ENCODE assay signal across 8 cellular contexts in genomic region chr11:7098235-7098832, GRCh38. TPM values are rescaled to one million over a fixed set of nuclear protein-coding genes. Genes with fewer than 3 reads are reported as not detected.
DNase-seq lines count a peak whose midpoint lies in the region; TF ChIP-seq lines count a peak whose summit lies in the region.
"Had no signal": no experiment of that assay in that cellular context is flagged by ENCODE, and none has a peak within 500 bp of the region (broad histone marks: within the 10 kb centered on the region; RNA-seq: fewer than 3 reads in every experiment).

No MANE protein-coding gene starts in this region.

- peak; percentile 67 for TF ChIP-seq CTCF in nephron progenitor cell (IDR thresholded peaks at IDR 0.05)

- H3K9me3 ChIP-seq in GM23248 (ENCODE audit: low read depth) = no peaks in the 10 kb centered on the region
- no peaks in the 10 kb centered on the region for H3K9me3 ChIP-seq in SK-N-MC (ENCODE audit: low read depth, low read length)

- H3K27ac Mint-ChIP-seq in nephron progenitor cell = no peak overlapping the region
- H3K27ac Mint-ChIP-seq: activated naive CD4-positive, alpha-beta T cell treated with anti-CD3 and anti-CD28 coated beads, Interleukin-2, amount 50 U/mL, for 24 hours had no signal

- no peaks in the 10 kb centered on the region for H3K4me1 Mint-ChIP-seq in nephron progenitor cell
- H3K4me1 Mint-ChIP-seq: activated naive CD4-positive, alpha-beta T cell treated with anti-CD3 and anti-CD28 coated beads, Interleukin-2, amount 50 U/mL, for 24 hours had no signal

- peaks cover 24% of the 10 kb centered on the region; the same call in 1 of the 2 replicates for H3K27me3 ChIP-seq in GM23248 (replicated peaks; ENCODE audit: insufficient read depth)

- H3K4me3 ChIP-seq in GM23248 (no peak overlapping the region), SK-N-MC (no peak overlapping the region)

- in situ Hi-C loops in GM23248 (cut with MboI) = loop anchor here (10.0 kb wide), 1 partner anchor 596 kb away; no protein-coding TSS in a partner anchor

- H3K9me2 ChIP-seq in GM23248 (ENCODE audit: insufficient read depth) = no peaks in the 10 kb centered on the region

- H3K27ac ChIP-seq in GM23248 (no peak overlapping the region), SK-N-MC (no peak overlapping the region)

- H3K27me3 Mint-ChIP-seq in nephron progenitor cell (ENCODE audit: low read depth, poor library complexity) = peaks cover 39% of the 10 kb centered on the region

- 0% methylated on average over 2 of the region's 2 CpGs for WGBS in GM23248 (ENCODE audit: low coverage in 1 of 2, low lambda C conversion rate in 2 of 2, missing lambda C conversion rate in 2 of 2), 2 experiments

- no peaks in the 10 kb centered on the region for H3K36me3 Mint-ChIP-seq in nephron progenitor cell (ENCODE audit: low read depth)
- H3K36me3 Mint-ChIP-seq: activated naive CD4-positive, alpha-beta T cell treated with anti-CD3 and anti-CD28 coated beads, Interleukin-2, amount 50 U/mL, for 24 hours had no signal

- DNase-seq in GM03348 (ENCODE audit: low spot score) (peak; percentile 69), GM23248 (peak; percentile 64), M059J (ENCODE audit: low read depth) (peak; percentile 49), SK-N-MC (ENCODE audit: low read depth, low spot score) (peak; percentile 24), fibroblast of gingiva (ENCODE audit: low read depth) (peak; percentile 29), nephron progenitor cell (peak; percentile 28), OCI-M2 (lab: John Stamatoyannopoulos, UW; ENCODE audit: unreplicated experiment) (no peak)

- H2AFZ ChIP-seq in GM23248 = no peak overlapping the region

- H3K9ac ChIP-seq in GM23248 (no peak overlapping the region), SK-N-MC (ENCODE audit: insufficient read length) (no peak overlapping the region)

- H3K79me2 ChIP-seq in GM23248 (ENCODE audit: insufficient read depth) = no peaks in the 10 kb centered on the region

- H3K4me3 Mint-ChIP-seq in nephron progenitor cell = no peak overlapping the region
- H3K4me3 Mint-ChIP-seq: activated naive CD4-positive, alpha-beta T cell treated with anti-CD3 and anti-CD28 coated beads, Interleukin-2, amount 50 U/mL, for 24 hours had no signal

- H3K4me1 ChIP-seq in GM23248 (ENCODE audit: insufficient read depth) = no peaks in the 10 kb centered on the region

- H3K36me3 ChIP-seq in GM23248 (ENCODE audit: low read depth) = no peaks in the 10 kb centered on the region
- H3K36me3 ChIP-seq in SK-N-MC (ENCODE audit: insufficient read depth, low read length) = no peaks in the 10 kb centered on the region

- no peak overlapping the region for H3K4me2 ChIP-seq in GM23248 (ENCODE audit: unreplicated experiment)

- no peaks in the 10 kb centered on the region for H3K9me3 Mint-ChIP-seq in nephron progenitor cell
- H3K9me3 Mint-ChIP-seq: activated naive CD4-positive, alpha-beta T cell treated with anti-CD3 and anti-CD28 coated beads, Interleukin-2, amount 50 U/mL, for 24 hours had no signal

- H3F3A ChIP-seq in GM23248 (ENCODE audit: insufficient read depth) = no peaks in the 10 kb centered on the region

- H4K20me1 ChIP-seq in GM23248 (ENCODE audit: insufficient read depth) = no peaks in the 10 kb centered on the region

RNA-seq across cellular contexts. Expression of gene RBMXL2, which starts 9.5 kb away (rescaled TPM):
- total RNA-seq in GM23248 (2014; rRNA removed; shearing (Covaris generic)) = not detected in 2 replicates
- not detected in 2 replicates for polyA plus RNA-seq in GM23248 (2016; fragmentation: Nextera tagmentation; extraction: Ambion mirVana)
- total RNA-seq in M059J (2014; rRNA removed; shearing (Covaris generic)) = not detected in 2 replicates
